Comparison of ENCODE assay signal across 14 cellular contexts in the genomic region with DNA sequence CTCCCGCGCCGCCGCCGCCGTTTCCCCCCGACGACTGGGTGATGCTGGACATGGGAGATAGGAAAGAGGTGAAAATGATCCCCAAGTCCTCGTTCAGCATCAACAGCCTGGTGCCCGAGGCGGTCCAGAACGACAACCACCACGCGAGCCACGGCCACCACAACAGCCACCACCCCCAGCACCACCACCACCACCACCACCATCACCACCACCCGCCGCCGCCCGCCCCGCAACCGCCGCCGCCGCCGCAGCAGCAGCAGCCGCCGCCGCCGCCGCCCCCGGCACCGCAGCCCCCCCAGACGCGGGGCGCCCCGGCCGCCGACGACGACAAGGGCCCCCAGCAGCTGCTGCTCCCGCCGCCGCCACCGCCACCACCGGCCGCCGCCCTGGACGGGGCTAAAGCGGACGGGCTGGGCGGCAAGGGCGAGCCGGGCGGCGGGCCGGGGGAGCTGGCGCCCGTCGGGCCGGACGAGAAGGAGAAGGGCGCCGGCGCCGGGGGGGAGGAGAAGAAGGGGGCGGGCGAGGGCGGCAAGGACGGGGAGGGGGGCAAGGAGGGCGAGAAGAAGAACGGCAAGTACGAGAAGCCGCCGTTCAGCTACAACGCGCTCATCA. TPM values are rescaled to one million over a fixed set of nuclear protein-coding genes. Genes with fewer than 3 reads are reported as not detected.
DNase-seq lines count a peak whose midpoint lies in the region; ATAC-seq and TF ChIP-seq lines count a peak whose summit lies in the region.
"Had no signal": no experiment of that assay in that cellular context is flagged by ENCODE, and none has a peak within 500 bp of the region (broad histone marks: within the 10 kb centered on the region; RNA-seq: fewer than 3 reads in every experiment).

No MANE protein-coding gene starts in this region.

- 0 out of 2 replicates have a peak overlapping the region, but pooled peaks have one; percentile 40 for H3K4me2 ChIP-seq in OCI-LY3 (ENCODE audit: low read length)
- peak overlapping the region; percentile 93 for H3K4me2 ChIP-seq in hepatocyte
- H3K4me2 ChIP-seq: BLaER1 treated with 17β-estradiol and CSF1 and Interleukin-3, amounts not matched to agents 10 nM and 100 nM had no signal

- H3K36me3 ChIP-seq in OCI-LY3 (replicated peaks; ENCODE audit: low read depth, low read length) (peaks cover 4% of the 10 kb centered on the region), hepatocyte (replicated peaks; ENCODE audit: insufficient read depth, low read depth) (no peaks in the 10 kb centered on the region), suprapubic skin (no peaks in the 10 kb centered on the region)
- H3K36me3 ChIP-seq: ascending aorta; BLaER1 treated with 17β-estradiol and CSF1 and Interleukin-3, amounts not matched to agents 10 nM and 100 nM; right lobe of liver had no signal

- peak overlapping the region; percentile 75 for H3K4me3 ChIP-seq in OCI-LY3 (ENCODE audit: low read length)
- no peak overlapping the region for H3K4me3 ChIP-seq in hepatocyte
- peak overlapping the region; percentile 49 for H3K4me3 ChIP-seq in suprapubic skin
- H3K4me3 ChIP-seq: BLaER1 treated with 17β-estradiol and CSF1 and Interleukin-3, amounts not matched to agents 10 nM and 100 nM had no signal

- H2AFZ ChIP-seq in OCI-LY3 (ENCODE audit: low read depth, low read length): no peak overlapping the region
- peak overlapping the region; percentile 34 for H2AFZ ChIP-seq in hepatocyte

- H3K9me3 ChIP-seq in OCI-LY3 (ENCODE audit: insufficient read depth, low read length): no peaks in the 10 kb centered on the region
- no peaks in the 10 kb centered on the region for H3K9me3 ChIP-seq in hepatocyte (ENCODE audit: low read depth)
- no peaks in the 10 kb centered on the region for H3K9me3 ChIP-seq in suprapubic skin
- H3K9me3 ChIP-seq: ascending aorta, right lobe of liver had no signal

- H4K20me1 ChIP-seq in OCI-LY3 (ENCODE audit: insufficient read depth, low read length) (no peaks in the 10 kb centered on the region), hepatocyte (ENCODE audit: insufficient read depth, poor library complexity, severe bottlenecking) (no peaks in the 10 kb centered on the region)
- H4K20me1 ChIP-seq: BLaER1 treated with 17β-estradiol and CSF1 and Interleukin-3, amounts not matched to agents 10 nM and 100 nM had no signal

- H3K36me3 Mint-ChIP-seq in activated T-cell treated with anti-CD3 and anti-CD28 coated beads, Interleukin-2, amount 50 U/mL, for 24 hours (ENCODE audit: low read depth): peaks cover 4% of the 10 kb centered on the region
- peaks cover 7 to 14% of the 10 kb centered on the region in 2 donors for H3K36me3 Mint-ChIP-seq in activated T-cell treated with anti-CD3 and anti-CD28 coated beads, Interleukin-2, amount 50 U/mL, for 72 hours (ENCODE audit: insufficient read depth in 2 of 2)

- DNase-seq in activated T-cell treated with anti-CD3 and anti-CD28 coated beads, Interleukin-2, amount 50 U/mL, for 24 hours: no peak
- no peak for DNase-seq in activated T-cell treated with anti-CD3 and anti-CD28 coated beads, Interleukin-2, amount 50 U/mL, for 72 hours
- DNase-seq in hepatocyte (ENCODE audit: low spot score): no peak
- DNase-seq in suprapubic skin (ENCODE audit: low spot score in 2 of 2): no peak
- no peak for DNase-seq in SKM-1 (lab: John Stamatoyannopoulos, UW; ENCODE audit: unreplicated experiment)
- no peak for DNase-seq in SK-N-DZ (ENCODE audit: low spot score)
- DNase-seq: NCI-H1048, right lobe of liver, SW 1271 had no signal

- no peaks in the 10 kb centered on the region for H3K9me2 ChIP-seq in hepatocyte (replicated peaks; ENCODE audit: insufficient read depth)

- peak overlapping the region; percentile 26 for H3K27ac Mint-ChIP-seq in activated T-cell treated with anti-CD3 and anti-CD28 coated beads, Interleukin-2, amount 50 U/mL, for 24 hours
- H3K27ac Mint-ChIP-seq in activated T-cell treated with anti-CD3 and anti-CD28 coated beads, Interleukin-2, amount 50 U/mL, for 72 hours: no peak overlapping the region

- TF ChIP-seq CTCF in OCI-LY3 (IDR thresholded peaks at IDR 0.05; ENCODE audit: low read depth, low read length) (no peak), hepatocyte (IDR thresholded peaks at IDR 0.05; ENCODE audit: poor library complexity) (no peak), suprapubic skin (IDR thresholded peaks at IDR 0.05) (no peak)

- no peak for ATAC-seq in activated T-cell treated with anti-CD3 and anti-CD28 coated beads, Interleukin-2, amount 50 U/mL, for 72 hours (replicated peaks in 1 of 2)
- no peak for ATAC-seq in GM21526 (IDR thresholded peaks at IDR 0.05; ENCODE audit: low FRiP score, unreplicated experiment)

- no peak for TF ChIP-seq EP300 in suprapubic skin (IDR thresholded peaks at IDR 0.05)

- TF ChIP-seq POLR2A in suprapubic skin (IDR thresholded peaks at IDR 0.05): no peak

- peak overlapping the region; percentile 29 for H3K4me3 Mint-ChIP-seq in activated T-cell treated with anti-CD3 and anti-CD28 coated beads, Interleukin-2, amount 50 U/mL, for 24 hours
- H3K4me3 Mint-ChIP-seq in activated T-cell treated with anti-CD3 and anti-CD28 coated beads, Interleukin-2, amount 50 U/mL, for 72 hours: peak overlapping the region in 1 of 2 donors; percentile 55

- H3K4me1 Mint-ChIP-seq in activated T-cell treated with anti-CD3 and anti-CD28 coated beads, Interleukin-2, amount 50 U/mL, for 24 hours (ENCODE audit: low read depth): peaks cover 18% of the 10 kb centered on the region
- peaks cover 17% of the 10 kb centered on the region for H3K4me1 Mint-ChIP-seq in activated T-cell treated with anti-CD3 and anti-CD28 coated beads, Interleukin-2, amount 50 U/mL, for 72 hours (ENCODE audit: low read depth)

- 6% methylated on average over 12 of the region's 76 CpGs for WGBS in hepatocyte (ENCODE audit: low lambda C conversion rate, missing lambda C conversion rate)
- 5% methylated on average over 19 of the region's 76 CpGs for WGBS in suprapubic skin

- peaks cover 66% of the 10 kb centered on the region for H3K27me3 Mint-ChIP-seq in activated T-cell treated with anti-CD3 and anti-CD28 coated beads, Interleukin-2, amount 50 U/mL, for 24 hours
- H3K27me3 Mint-ChIP-seq in activated T-cell treated with anti-CD3 and anti-CD28 coated beads, Interleukin-2, amount 50 U/mL, for 72 hours (ENCODE audit: low read depth): peaks cover 59% of the 10 kb centered on the region

- H3K4me1 ChIP-seq in OCI-LY3 (ENCODE audit: low read length) (no peaks in the 10 kb centered on the region), hepatocyte (ENCODE audit: insufficient read depth) (peaks cover 12% of the 10 kb centered on the region), suprapubic skin (peaks cover 24% of the 10 kb centered on the region)
- H3K4me1 ChIP-seq: BLaER1 treated with 17β-estradiol and CSF1 and Interleukin-3, amounts not matched to agents 10 nM and 100 nM had no signal

- H3K27ac ChIP-seq in OCI-LY3 (ENCODE audit: low read length): no peak overlapping the region
- no peak overlapping the region for H3K27ac ChIP-seq in hepatocyte
- H3K27ac ChIP-seq in suprapubic skin: no peak overlapping the region
- H3K27ac ChIP-seq: ascending aorta; BLaER1 treated with 17β-estradiol and CSF1 and Interleukin-3, amounts not matched to agents 10 nM and 100 nM; right lobe of liver had no signal

- H3K27me3 ChIP-seq in OCI-LY3 (ENCODE audit: low read depth, low read length) (no peaks in the 10 kb centered on the region), hepatocyte (peaks cover 92% of the 10 kb centered on the region), suprapubic skin (peaks cover 100% of the 10 kb centered on the region)

- peaks cover 7% of the 10 kb centered on the region for H3K9me3 Mint-ChIP-seq in activated T-cell treated with anti-CD3 and anti-CD28 coated beads, Interleukin-2, amount 50 U/mL, for 24 hours
- peaks cover 2 to 10% of the 10 kb centered on the region in 2 donors for H3K9me3 Mint-ChIP-seq in activated T-cell treated with anti-CD3 and anti-CD28 coated beads, Interleukin-2, amount 50 U/mL, for 72 hours

- no peak overlapping the region for H3K9ac ChIP-seq in OCI-LY3 (ENCODE audit: low read length)
- H3K9ac ChIP-seq: BLaER1 treated with 17β-estradiol and CSF1 and Interleukin-3, amounts not matched to agents 10 nM and 100 nM had no signal

- H3K79me2 ChIP-seq in OCI-LY3 (ENCODE audit: low read length): no peaks in the 10 kb centered on the region
- no peaks in the 10 kb centered on the region for H3K79me2 ChIP-seq in hepatocyte

RNA-seq across cellular contexts. Expression of a gene that starts 0.8 kb away (rescaled TPM):
- total RNA-seq in activated T-cell treated with anti-CD3 and anti-CD28 coated beads, Interleukin-2, amount 50 U/mL, for 72 hours: not detected
- total RNA-seq in hepatocyte (not detected in 2 replicates), suprapubic skin (not detected)
- not detected in 2 replicates for polyA plus RNA-seq in hepatocyte
- polyA plus RNA-seq in SK-N-DZ (2014; cell fraction: cytosol; rRNA removed): not detected in 2 replicates
- 0.07 and 0.14 TPM in 2 replicates for polyA plus RNA-seq in SK-N-DZ (2014; cell fraction: nucleus; rRNA removed)
- total RNA-seq: activated CD8-positive, alpha-beta memory T cell treated with anti-CD3 and anti-CD28 coated beads for 36 hours; ascending aorta; right lobe of liver had no signal
